ENCODE assay signal across 30 cellular contexts in the genomic region with DNA sequence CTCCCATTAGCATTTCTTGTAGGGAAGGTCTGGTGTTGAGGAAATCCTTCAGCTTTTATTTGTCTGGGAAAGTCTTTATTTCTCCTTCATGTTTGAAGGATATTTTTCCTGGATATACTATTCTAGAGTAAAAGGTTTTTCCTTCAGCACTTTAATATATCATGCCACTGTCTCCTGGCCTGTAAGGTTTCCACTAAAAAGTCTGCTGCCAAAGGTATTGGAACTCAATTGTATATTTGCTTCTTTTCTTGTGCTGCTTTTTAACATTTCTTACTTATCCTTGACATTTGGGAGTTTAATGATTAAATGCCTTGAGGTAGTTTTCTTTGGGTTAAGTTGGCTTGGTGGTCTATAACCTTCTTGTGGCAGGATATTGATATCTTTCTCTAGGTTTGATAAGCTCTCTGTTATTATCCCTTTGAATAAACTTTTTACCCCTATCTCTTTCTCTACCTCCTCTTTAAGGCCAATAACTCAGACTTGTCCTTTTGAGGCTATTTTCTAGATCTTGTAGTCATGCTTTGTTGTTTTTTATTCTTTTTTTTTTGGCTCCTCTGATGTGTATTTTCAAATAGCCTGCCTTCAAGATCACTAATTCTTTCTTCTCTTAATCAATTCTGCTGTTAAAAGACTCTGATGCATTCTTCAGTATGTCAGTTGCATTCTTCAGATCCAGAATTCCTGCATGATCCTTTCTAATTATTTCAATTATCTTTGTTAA.
"Had no signal": no experiment of that assay in that cellular context is flagged by ENCODE, and none has a peak within 500 bp of the region (broad histone marks: within the 10 kb centered on the region; RNA-seq: fewer than 3 reads in every experiment).

No MANE protein-coding gene starts in this region.

- H3K9ac ChIP-seq: neural progenitor cell, parathyroid adenoma had no signal

- H3K4me3 ChIP-seq: ascending aorta, cardiac muscle cell, coronary artery, dorsolateral prefrontal cortex, heart left ventricle, neural progenitor cell, psoas muscle, smooth muscle cell, testis, transverse colon had no signal

- H2AFZ ChIP-seq: neural progenitor cell, parathyroid adenoma had no signal

- H3K27me3 ChIP-seq: ascending aorta, cardiac muscle cell, dorsolateral prefrontal cortex, heart left ventricle, neural progenitor cell, testis, transverse colon had no signal

- DNase-seq: activated CD4-positive, alpha-beta T cell treated with anti-CD3 and anti-CD28 coated beads for 48 hours; activated CD4-positive, alpha-beta T cell treated with anti-CD3 and anti-CD28 coated beads, Interleukin-2, amount 50 U/mL, for 48 hours; activated CD8-positive, alpha-beta memory T cell treated with anti-CD3 and anti-CD28 coated beads, Interleukin-2, amount 50 U/mL, for 4 hours; activated gamma-delta T cell; activated naive CD8-positive, alpha-beta T cell treated with anti-CD3 and anti-CD28 coated beads for 36 hours; activated T-cell treated with anti-CD3 and anti-CD28 coated beads, Interleukin-2, amount 50 U/mL, for 1 hour; dorsolateral prefrontal cortex; effector memory CD4-positive, alpha-beta T cell; erythroblast; heart left ventricle; hypothalamus; natural killer cell; occipital lobe; psoas muscle; stimulated activated CD4-positive, alpha-beta T cell treated with anti-CD3 and anti-CD28 coated beads, Interleukin-1b, Interleukin-23, amount 100 ng/mL, for 48 hours; stimulated activated CD4-positive, alpha-beta T cell treated with anti-CD3 and anti-CD28 coated beads, Interleukin-4, amount 100 ng/mL, for 4 hours; stimulated activated CD8-positive, alpha-beta memory T cell treated with anti-CD3 and anti-CD28 coated beads, Interleukin-4, amount 100 ng/mL, for 48 hours; T-helper 9 cell; testis; transverse colon had no signal

- H3K79me2 ChIP-seq: parathyroid adenoma had no signal

- H3K4me1 ChIP-seq: ascending aorta, heart left ventricle, parathyroid adenoma, psoas muscle, testis, transverse colon had no signal

- ATAC-seq: activated CD4-positive, CD25-positive, alpha-beta regulatory T cell treated with anti-CD3 and anti-CD28 coated beads, Interleukin-2, amount 50 U/mL, for 24 hours; heart left ventricle; natural killer cell; psoas muscle; stimulated activated memory B cell treated with anti-CD40 and anti-IgM and Interleukin-4, amounts not matched to agents 10 μg/mL and 1 μg/mL and 100 μg/mL, for 72 hours had no signal

- H3K4me2 ChIP-seq: neural progenitor cell, smooth muscle cell had no signal

- H3K9me3 ChIP-seq: psoas muscle, testis had no signal

- FAIRE-seq: TTC549 had no signal

- H3K27ac ChIP-seq: ascending aorta, cardiac muscle cell, coronary artery, dorsolateral prefrontal cortex, heart left ventricle, neural progenitor cell, parathyroid adenoma, psoas muscle, testis, transverse colon, VCaP had no signal

- H3K36me3 ChIP-seq: ascending aorta, cardiac muscle cell, heart left ventricle, neural progenitor cell, transverse colon had no signal
